19 cellular contexts compared by ENCODE assay signal in genomic region chr22:37075822-37076433, GRCh38. TPM values are rescaled to one million over a fixed set of nuclear protein-coding genes. Genes with fewer than 3 reads are reported as not detected.
DNase-seq lines count a peak whose midpoint lies in the region; ATAC-seq, FAIRE-seq and TF ChIP-seq lines count a peak whose summit lies in the region.
"Had no signal": no experiment of that assay in that cellular context is flagged by ENCODE, and none has a peak within 500 bp of the region (broad histone marks: within the 10 kb centered on the region; RNA-seq: fewer than 3 reads in every experiment).

No MANE protein-coding gene starts in this region.

- H3K79me2 ChIP-seq in mammary epithelial cell (ENCODE audit: insufficient read depth, low read length) (no peaks in the 10 kb centered on the region), MM.1S (ENCODE audit: low read length) (no peaks in the 10 kb centered on the region), K562 (ENCODE audit: control insufficient read depth, insufficient read depth, low read length) (no peaks in the 10 kb centered on the region)

- no peak for TF ChIP-seq CTCF in MCF 10A (IDR thresholded peaks at IDR 0.05; ENCODE audit: unreplicated experiment)
- TF ChIP-seq CTCF in mammary epithelial cell (conservative IDR thresholded peaks at IDR 0.05 in 1 of 2, IDR thresholded peaks at IDR 0.05 in 1 of 2; ENCODE audit: extremely low read depth in 1 of 2, insufficient read depth in 1 of 2, low read depth in 1 of 2, low read length in 2 of 2), result no peak
- TF ChIP-seq CTCF in MM.1S (IDR thresholded peaks at IDR 0.05; ENCODE audit: low read length), result no peak
- TF ChIP-seq CTCF in K562 (IDR thresholded peaks at IDR 0.05 in 2 of 3, conservative IDR thresholded peaks at IDR 0.05 in 1 of 3; ENCODE audit: insufficient read depth in 2 of 3, low read depth in 1 of 3, low read length in 3 of 3), result no peak

- H3K9me3 Mint-ChIP-seq in MCF 10A (ENCODE audit: unreplicated experiment), result no peaks in the 10 kb centered on the region
- H3K9me3 Mint-ChIP-seq in CD4-positive, alpha-beta memory T cell, result peaks cover 0 to 1% (median 0%) of the 10 kb centered on the region in 8 donors
- H3K9me3 Mint-ChIP-seq: CD8-positive, alpha-beta memory T cell had no signal

- H3K4me2 ChIP-seq in mammary epithelial cell (ENCODE audit: insufficient read depth, low read depth, low read length) (no peak overlapping the region), MM.1S (ENCODE audit: low read depth, low read length) (peak overlapping the region; percentile 24; the same call in 1 of the 2 replicates), K562 (ENCODE audit: insufficient read depth, low read length) (no peak overlapping the region)
- H3K4me2 ChIP-seq: A549 had no signal

- FAIRE-seq in K562 (lab: Jason Lieb, UNC), result no peak
- FAIRE-seq: A549, GM12892, H54 had no signal

- DNase-seq in MCF 10A (ENCODE audit: unreplicated experiment) (no peak), mammary epithelial cell (no peak), MM.1S (no peak), K562 (ENCODE audit: extremely low read depth in 1 of 4, low spot score in 3 of 4) (no peak), dermis blood vessel endothelial cell (no peak), NCI-H146 treated with DMSO at 0.1 percent for 48 hours (lab: John Stamatoyannopoulos, UW; ENCODE audit: unreplicated experiment) (no peak)
- no peak for DNase-seq in CD4-positive, alpha-beta memory T cell
- DNase-seq: BE2C; Caco-2; CD8-positive, alpha-beta memory T cell; DND-41; GDM1 had no signal

- H2AFZ ChIP-seq in mammary epithelial cell (ENCODE audit: low read depth, low read length) (no peak overlapping the region), MM.1S (ENCODE audit: low read length) (no peak overlapping the region), K562 (ENCODE audit: low read depth, low read length) (no peak overlapping the region)

- no peak for TF ChIP-seq EP300 in K562 (IDR thresholded peaks at IDR 0.05; ENCODE audit: low read length)

- H3K27me3 ChIP-seq in mammary epithelial cell (ENCODE audit: insufficient read depth, low read length) (no peaks in the 10 kb centered on the region), MM.1S (replicated peaks; ENCODE audit: insufficient read depth, low read length) (peaks cover 81% of the 10 kb centered on the region), K562 (ENCODE audit: control insufficient read depth in 2 of 2, insufficient read depth in 2 of 2, low read length in 2 of 2) (peaks cover 0 to 36% of the 10 kb centered on the region in 2 experiments; a peak in 2 of 5 replicates)
- no peaks in the 10 kb centered on the region for H3K27me3 ChIP-seq in CD4-positive, alpha-beta memory T cell (ENCODE audit: insufficient read depth, low read length)

- H3K27me3 Mint-ChIP-seq in MCF 10A (ENCODE audit: insufficient read depth, unreplicated experiment), result peaks cover 41% of the 10 kb centered on the region
- H3K27me3 Mint-ChIP-seq in CD4-positive, alpha-beta memory T cell, result peaks cover 4 to 5% of the 10 kb centered on the region in 2 donors

- peak overlapping the region; percentile 61 for H3K27ac Mint-ChIP-seq in MCF 10A (ENCODE audit: low read depth, unreplicated experiment)
- peak overlapping the region in 4 of 7 donors; percentile 19 to 64 (median 56) for H3K27ac Mint-ChIP-seq in CD4-positive, alpha-beta memory T cell

- intact Hi-C loops in MCF 10A (cut with micrococcal nuclease) (loop anchor here (5.0 kb wide), 1 partner anchor 91 kb away; no protein-coding TSS in a partner anchor), mammary epithelial cell (cut with micrococcal nuclease) (no loop called here), K562 (cut with micrococcal nuclease) (no loop called here)
- intact Hi-C loops in CD4-positive, alpha-beta memory T cell (cut with micrococcal nuclease), result loop anchor here (5.0 kb wide), 1 partner anchor 166 kb away; the partner anchor contains the start of gene RAC2

- no peak for TF ChIP-seq POLR2A in K562 (conservative IDR thresholded peaks at IDR 0.05)

- CTCF ChIA-PET in MCF 10A (lab: Yijun Ruan, JAX), result interaction anchor here (0.6 to 1.1 kb wide), 3 partner anchors 47 to 1282 kb away, joined by 3 read pairs; no protein-coding TSS in a partner anchor
- CTCF ChIA-PET in mammary epithelial cell (lab: Charles Lee; ENCODE audit: low non-redundant PET), result no interaction called here
- CTCF ChIA-PET in CD4-positive, alpha-beta memory T cell (lab: Charles Lee; ENCODE audit: partially characterized antibody), result interaction anchor here (0.5 to 3.3 kb wide), 16 partner anchors 9 to 382 kb away, joined by 3 to 18 read pairs (median 5); no protein-coding TSS in a partner anchor
- CTCF ChIA-PET in K562 (lab: Yijun Ruan, JAX; ENCODE audit: low intra/inter-chr PET ratio), result no interaction called here

- no peaks in the 10 kb centered on the region for H3K9me2 ChIP-seq in MM.1S (replicated peaks; ENCODE audit: insufficient read depth, low read length)

- ATAC-seq in K562 (no peak), HG03135 (IDR thresholded peaks at IDR 0.05; ENCODE audit: unreplicated experiment) (no peak)
- ATAC-seq: A549, HCT116 had no signal

- POLR2A ChIA-PET in MCF 10A (lab: Yijun Ruan, JAX) (no interaction called here), K562 (lab: Yijun Ruan, JAX) (no interaction called here)
- POLR2A ChIA-PET in CD4-positive, alpha-beta memory T cell (lab: Charles Lee; ENCODE audit: partially characterized antibody), result interaction anchor here (1.0 to 2.1 kb wide), 2 partner anchors 47 to 123 kb away, joined by 3 to 10 read pairs; no protein-coding TSS in a partner anchor

- no peaks in the 10 kb centered on the region for H3K36me3 ChIP-seq in mammary epithelial cell (ENCODE audit: insufficient read depth, low read length)
- H3K36me3 ChIP-seq in CD4-positive, alpha-beta memory T cell (ENCODE audit: insufficient read depth, low read length), result no peaks in the 10 kb centered on the region
- H3K36me3 ChIP-seq in MM.1S (replicated peaks; ENCODE audit: insufficient read depth, low read length), result no peaks in the 10 kb centered on the region
- no peaks in the 10 kb centered on the region for H3K36me3 ChIP-seq in K562 (ENCODE audit: control insufficient read depth, insufficient read depth, low read length)
- H3K36me3 ChIP-seq: BE2C had no signal

- H3K4me3 ChIP-seq in mammary epithelial cell (replicated peaks in 1 of 3; ENCODE audit: insufficient read depth in 1 of 3, low read depth in 2 of 3, low read length in 3 of 3), result no peak overlapping the region
- no peak overlapping the region for H3K4me3 ChIP-seq in CD4-positive, alpha-beta memory T cell (ENCODE audit: low read length in 2 of 2)
- H3K4me3 ChIP-seq in MM.1S (ENCODE audit: low read length), result no peak overlapping the region
- H3K4me3 ChIP-seq in K562, result no peak overlapping the region
- H3K4me3 ChIP-seq: A549 had no signal

- H3K9me1 ChIP-seq in K562 (ENCODE audit: control insufficient read depth, insufficient read depth, low read length), result no peaks in the 10 kb centered on the region

- no peak overlapping the region for H3K9ac ChIP-seq in mammary epithelial cell (ENCODE audit: insufficient read depth, low read length)
- no peak overlapping the region for H3K9ac ChIP-seq in MM.1S (ENCODE audit: low read length)
- H3K9ac ChIP-seq in K562 (ENCODE audit: insufficient read depth in 1 of 2, low read depth in 2 of 2, low read length in 2 of 2), result no peak overlapping the region

- H3K27ac ChIP-seq in mammary epithelial cell (ENCODE audit: insufficient read depth, low read depth, low read length) (no peak overlapping the region), MM.1S (ENCODE audit: low read length) (no peak overlapping the region), K562 (ENCODE audit: extremely low read depth, low read depth, low read length) (no peak overlapping the region)
- no peak overlapping the region for H3K27ac ChIP-seq in CD4-positive, alpha-beta memory T cell (ENCODE audit: low read depth, low read length)
- H3K27ac ChIP-seq: A549, C4-2B had no signal

- H3K4me1 ChIP-seq in mammary epithelial cell (ENCODE audit: insufficient read depth, low read length) (no peaks in the 10 kb centered on the region), MM.1S (ENCODE audit: low read length) (no peaks in the 10 kb centered on the region), K562 (replicated peaks in 1 of 2; ENCODE audit: control insufficient read depth in 2 of 2, insufficient read depth in 2 of 2, low read length in 2 of 2) (peaks cover 0 to 4% of the 10 kb centered on the region in 2 experiments; a peak in 1 of 5 replicates)
- H3K4me1 ChIP-seq in CD4-positive, alpha-beta memory T cell (ENCODE audit: insufficient read depth, low read length), result peaks cover 32% of the 10 kb centered on the region
- H3K4me1 ChIP-seq: BE2C, Caco-2 had no signal

- no peaks in the 10 kb centered on the region for H3K36me3 Mint-ChIP-seq in MCF 10A (ENCODE audit: insufficient read depth, unreplicated experiment)
- H3K36me3 Mint-ChIP-seq in CD4-positive, alpha-beta memory T cell, result peaks cover 0 to 3% of the 10 kb centered on the region in 2 donors
- H3K36me3 Mint-ChIP-seq: CD8-positive, alpha-beta memory T cell had no signal

- no peak for TF ChIP-seq RAD21 in K562 (CRISPR knock-in tag; conservative IDR thresholded peaks at IDR 0.05 in 1 of 2, IDR thresholded peaks at IDR 0.05 in 1 of 2)

- in situ Hi-C loops in mammary epithelial cell (cut with MboI; ENCODE audit: low sequenced_read_pairs in 2 of 2), result no loop called here
- in situ Hi-C loops in K562 (cut with MboI), result no loop called here

- H3F3A ChIP-seq in MM.1S (ENCODE audit: insufficient read depth, low read length), result no peaks in the 10 kb centered on the region

- H3K4me3 Mint-ChIP-seq in MCF 10A (ENCODE audit: unreplicated experiment), result no peak overlapping the region
- H3K4me3 Mint-ChIP-seq in CD4-positive, alpha-beta memory T cell, result no peak overlapping the region
- H3K4me3 Mint-ChIP-seq: CD8-positive, alpha-beta memory T cell had no signal

- no peaks in the 10 kb centered on the region for H4K20me1 ChIP-seq in mammary epithelial cell (ENCODE audit: insufficient read depth, low read length)
- no peaks in the 10 kb centered on the region for H4K20me1 ChIP-seq in MM.1S (ENCODE audit: insufficient read depth, low read length)
- no peaks in the 10 kb centered on the region for H4K20me1 ChIP-seq in K562 (replicated peaks; ENCODE audit: control insufficient read depth, insufficient read depth, low read length)

- H3K9me3 ChIP-seq in mammary epithelial cell (replicated peaks; ENCODE audit: insufficient read depth, low read length) (no peaks in the 10 kb centered on the region), MM.1S (replicated peaks; ENCODE audit: insufficient read depth, low read length) (no peaks in the 10 kb centered on the region), K562 (replicated peaks; ENCODE audit: control insufficient read depth, insufficient read depth, low read depth, low read length) (no peaks in the 10 kb centered on the region; the same call in 1 of the 2 replicates)
- H3K9me3 ChIP-seq in CD4-positive, alpha-beta memory T cell (ENCODE audit: control insufficient read depth in 1 of 2, low read length in 2 of 2), result no peaks in the 10 kb centered on the region
- H3K9me3 ChIP-seq: A549, BE2C, Caco-2 had no signal

- BruUV-seq in MCF 10A (replicated peaks; lab: Mats Ljungman, UMichigan) (no TSS peak), mammary epithelial cell (replicated peaks; lab: Mats Ljungman, UMichigan) (no TSS peak), K562 (replicated peaks; lab: Mats Ljungman, UMichigan) (no TSS peak)

- WGBS in mammary epithelial cell (ENCODE audit: low coverage, missing lambda C conversion rate), result 94% methylated on average over 7 of the region's 9 CpGs
- WGBS in K562 (ENCODE audit: insufficient coverage, low coverage, missing lambda C conversion rate), result 0% methylated on average over 7 of the region's 9 CpGs

- no peaks in the 10 kb centered on the region for H3K4me1 Mint-ChIP-seq in MCF 10A (ENCODE audit: insufficient read depth, unreplicated experiment)
- peaks cover 23 to 33% (median 28%) of the 10 kb centered on the region in 4 donors for H3K4me1 Mint-ChIP-seq in CD4-positive, alpha-beta memory T cell

- dilution Hi-C loops in mammary epithelial cell (cut with HindIII; ENCODE audit: low sequenced_read_pairs), result loop anchor here (5.0 to 10.0 kb wide), 4 partner anchors 49 to 186 kb away; a partner anchor contains a TSS

RNA-seq across cellular contexts. Expression of gene KCTD17, which starts 24.4 kb away (rescaled TPM):
- total RNA-seq in MCF 10A (2022) (11.7 and 12.8 TPM in 2 replicates), mammary epithelial cell (10 to 100 TPM; 19.2 to 25.9 TPM), K562 (2014; rRNA removed) (0.41 TPM in 2 replicates), K562 (2014; rRNA removed; fragmentation: Illumina TruSeq; extraction: Trizol) (0.44 TPM in 1 of 2 replicates, not detected in the other), K562 (2015; rRNA removed; fragmentation: Illumina TruSeq; extraction: Trizol) (0.22 TPM in 1 of 2 replicates, not detected in the other), K562 (2021) (0.49 and 0.67 TPM in 2 replicates), dermis blood vessel endothelial cell (53.4 and 58.2 TPM in 2 replicates)
- polyA plus RNA-seq in mammary epithelial cell (18.4 TPM), K562 (2011; rRNA removed) (0.64 and 1.1 TPM in 2 replicates), K562 (2014; fragmentation: Illumina TruSeq; extraction: Trizol) (0.21 and 0.51 TPM in 2 replicates), K562 (2014; fragmentation: Nextera tagmentation; extraction: Ambion mirVana) (not detected), K562 (2014; rRNA removed) (0.70 and 0.90 TPM in 2 replicates)
- polyA minus RNA-seq in mammary epithelial cell, result 29.2 TPM
- 10 to 100 TPM; 32.3 to 33.4 TPM for total RNA-seq in CD4-positive, alpha-beta memory T cell
- 10 to 100 TPM in 1 of 2 donors, 1 to 10 TPM in 1; 9.0 to 13.2 TPM for polyA plus RNA-seq in CD4-positive, alpha-beta memory T cell
- total RNA-seq in K562 (2011; cell fraction: chromatin; rRNA removed; ENCODE audit: low replicate concordance), result 1.3 and 3.4 TPM in 2 replicates
- total RNA-seq in K562 (2011; cell fraction: nucleolus; rRNA removed), result 0.66 and 2.0 TPM in 2 replicates
- 1.2 and 2.7 TPM in 2 replicates for total RNA-seq in K562 (2011; cell fraction: nucleoplasm; rRNA removed)
- 0.82 and 1.1 TPM in 2 replicates for polyA plus RNA-seq in K562 (2011; cell fraction: cytosol; rRNA removed)
- 2.6 and 3.6 TPM in 2 replicates for polyA plus RNA-seq in K562 (2011; cell fraction: nucleus; rRNA removed)
- 0.34 and 0.82 TPM in 2 replicates for polyA plus RNA-seq in K562 (2012)
- polyA minus RNA-seq in K562 (2011; rRNA and poly(A)+ RNA removed), result 0.39 and 0.70 TPM in 2 replicates
- not detected in 2 replicates for polyA minus RNA-seq in K562 (2011; cell fraction: cytosol; rRNA and poly(A)+ RNA removed)
- 0.40 and 1.2 TPM in 2 replicates for polyA minus RNA-seq in K562 (2011; cell fraction: nucleus; rRNA and poly(A)+ RNA removed)

RNA-seq across cellular contexts. Expression of gene TMPRSS6, which starts 33.6 kb away (rescaled TPM):
- total RNA-seq in MCF 10A (2022), result not detected in 2 replicates
- not detected for total RNA-seq in mammary epithelial cell
- polyA plus RNA-seq in mammary epithelial cell, result not detected
- polyA minus RNA-seq in mammary epithelial cell, result not detected
- total RNA-seq in CD4-positive, alpha-beta memory T cell, result under 1 TPM; 0.61 to 0.90 TPM
- polyA plus RNA-seq in CD4-positive, alpha-beta memory T cell, result not detected
- total RNA-seq in K562 (2011; cell fraction: chromatin; rRNA removed; ENCODE audit: low replicate concordance), result not detected in 2 replicates
- not detected in 2 replicates for total RNA-seq in K562 (2011; cell fraction: nucleolus; rRNA removed)
- not detected in 2 replicates for total RNA-seq in K562 (2011; cell fraction: nucleoplasm; rRNA removed)
- total RNA-seq in K562 (2014; rRNA removed), result not detected in 2 replicates
- total RNA-seq in K562 (2014; rRNA removed; fragmentation: Illumina TruSeq; extraction: Trizol), result not detected in 2 replicates
- not detected in 2 replicates for total RNA-seq in K562 (2015; rRNA removed; fragmentation: Illumina TruSeq; extraction: Trizol)
- total RNA-seq in K562 (2021), result not detected in 2 replicates
- polyA plus RNA-seq in K562 (2011; rRNA removed), result 0.03 TPM in 1 of 2 replicates, not detected in the other
- not detected in 2 replicates for polyA plus RNA-seq in K562 (2011; cell fraction: cytosol; rRNA removed)
- polyA plus RNA-seq in K562 (2011; cell fraction: nucleus; rRNA removed), result not detected in 2 replicates
- polyA plus RNA-seq in K562 (2012), result not detected in 2 replicates
- polyA plus RNA-seq in K562 (2014; fragmentation: Illumina TruSeq; extraction: Trizol), result not detected in 2 replicates
- not detected for polyA plus RNA-seq in K562 (2014; fragmentation: Nextera tagmentation; extraction: Ambion mirVana)
- not detected in 2 replicates for polyA plus RNA-seq in K562 (2014; rRNA removed)
- polyA minus RNA-seq in K562 (2011; rRNA and poly(A)+ RNA removed), result not detected in 2 replicates
- not detected in 2 replicates for polyA minus RNA-seq in K562 (2011; cell fraction: cytosol; rRNA and poly(A)+ RNA removed)
- polyA minus RNA-seq in K562 (2011; cell fraction: nucleus; rRNA and poly(A)+ RNA removed), result not detected in 2 replicates
- total RNA-seq in dermis blood vessel endothelial cell, result not detected in 2 replicates
- polyA plus RNA-seq: A549, AG04450 had no signal

RNA-seq across cellular contexts. Expression of gene MPST, which starts 56.4 kb away (rescaled TPM):
- total RNA-seq in MCF 10A (2022) (40.7 and 51.2 TPM in 2 replicates), mammary epithelial cell (10 to 100 TPM; 40.1 to 81.0 TPM), K562 (2014; rRNA removed) (104 and 117 TPM in 2 replicates), K562 (2014; rRNA removed; fragmentation: Illumina TruSeq; extraction: Trizol) (6.7 and 8.1 TPM in 2 replicates), K562 (2015; rRNA removed; fragmentation: Illumina TruSeq; extraction: Trizol) (24.3 and 25.3 TPM in 2 replicates), K562 (2021) (66.8 and 68.2 TPM in 2 replicates), dermis blood vessel endothelial cell (168 and 175 TPM in 2 replicates)
- polyA plus RNA-seq in mammary epithelial cell (40.7 TPM), K562 (2011; rRNA removed) (24.8 and 34.6 TPM in 2 replicates), K562 (2014; fragmentation: Illumina TruSeq; extraction: Trizol) (11.2 and 24.8 TPM in 2 replicates), K562 (2014; fragmentation: Nextera tagmentation; extraction: Ambion mirVana) (1 to 10 TPM in 1 of 2 experiments, under 1 TPM in 1; 0.65 to 1.3 TPM), K562 (2014; rRNA removed) (78.5 and 88.1 TPM in 2 replicates)
- polyA minus RNA-seq in mammary epithelial cell, result 13.8 TPM
- 1 to 10 TPM; 3.7 to 5.2 TPM for total RNA-seq in CD4-positive, alpha-beta memory T cell
- polyA plus RNA-seq in CD4-positive, alpha-beta memory T cell, result 1 to 10 TPM; 6.1 to 7.4 TPM
- total RNA-seq in K562 (2011; cell fraction: chromatin; rRNA removed; ENCODE audit: low replicate concordance), result 23.7 and 51.5 TPM in 2 replicates
- 38.4 and 40.9 TPM in 2 replicates for total RNA-seq in K562 (2011; cell fraction: nucleolus; rRNA removed)
- total RNA-seq in K562 (2011; cell fraction: nucleoplasm; rRNA removed), result 34.5 and 45.6 TPM in 2 replicates
- polyA plus RNA-seq in K562 (2011; cell fraction: cytosol; rRNA removed), result 49.5 and 189 TPM in 2 replicates
- polyA plus RNA-seq in K562 (2011; cell fraction: nucleus; rRNA removed), result 50.2 and 71.7 TPM in 2 replicates
- polyA plus RNA-seq in K562 (2012), result 35.2 and 62.2 TPM in 2 replicates
- polyA minus RNA-seq in K562 (2011; rRNA and poly(A)+ RNA removed), result 8.4 and 10.2 TPM in 2 replicates
- 22.6 and 34.3 TPM in 2 replicates for polyA minus RNA-seq in K562 (2011; cell fraction: cytosol; rRNA and poly(A)+ RNA removed)
- polyA minus RNA-seq in K562 (2011; cell fraction: nucleus; rRNA and poly(A)+ RNA removed), result 12.7 and 15.7 TPM in 2 replicates

RNA-seq across cellular contexts. Expression of gene TST, which starts 56.7 kb away (rescaled TPM):
- total RNA-seq in MCF 10A (2022) (16.2 and 16.4 TPM in 2 replicates), mammary epithelial cell (10 to 100 TPM; 20.4 to 40.2 TPM), K562 (2014; rRNA removed) (26.7 and 26.9 TPM in 2 replicates), K562 (2014; rRNA removed; fragmentation: Illumina TruSeq; extraction: Trizol) (4.1 and 5.7 TPM in 2 replicates), K562 (2015; rRNA removed; fragmentation: Illumina TruSeq; extraction: Trizol) (12.4 and 13.1 TPM in 2 replicates), K562 (2021) (23.1 and 23.8 TPM in 2 replicates), dermis blood vessel endothelial cell (50.4 and 96.0 TPM in 2 replicates)
- polyA plus RNA-seq in mammary epithelial cell (33.2 TPM), K562 (2011; rRNA removed) (14.0 and 18.6 TPM in 2 replicates), K562 (2014; fragmentation: Illumina TruSeq; extraction: Trizol) (7.7 and 14.4 TPM in 2 replicates), K562 (2014; fragmentation: Nextera tagmentation; extraction: Ambion mirVana) (1 to 10 TPM; 1.4 to 4.3 TPM), K562 (2014; rRNA removed) (19.7 and 26.1 TPM in 2 replicates)
- 5.8 TPM for polyA minus RNA-seq in mammary epithelial cell
- total RNA-seq in CD4-positive, alpha-beta memory T cell, result under 1 TPM; 0.29 to 0.58 TPM
- polyA plus RNA-seq in CD4-positive, alpha-beta memory T cell, result 1 to 10 TPM in 1 of 2 donors, under 1 TPM in 1; 0.34 to 1.4 TPM
- 2.6 and 16.9 TPM in 2 replicates for total RNA-seq in K562 (2011; cell fraction: chromatin; rRNA removed; ENCODE audit: low replicate concordance)
- total RNA-seq in K562 (2011; cell fraction: nucleolus; rRNA removed), result 23.8 and 27.2 TPM in 2 replicates
- 7.9 and 8.0 TPM in 2 replicates for total RNA-seq in K562 (2011; cell fraction: nucleoplasm; rRNA removed)
- polyA plus RNA-seq in K562 (2011; cell fraction: cytosol; rRNA removed), result 23.0 and 51.6 TPM in 2 replicates
- 10.6 and 13.0 TPM in 2 replicates for polyA plus RNA-seq in K562 (2011; cell fraction: nucleus; rRNA removed)
- polyA plus RNA-seq in K562 (2012), result 13.1 and 24.0 TPM in 2 replicates
- 4.4 and 5.5 TPM in 2 replicates for polyA minus RNA-seq in K562 (2011; rRNA and poly(A)+ RNA removed)
- 10.1 and 12.3 TPM in 2 replicates for polyA minus RNA-seq in K562 (2011; cell fraction: cytosol; rRNA and poly(A)+ RNA removed)
- 13.2 and 18.7 TPM in 2 replicates for polyA minus RNA-seq in K562 (2011; cell fraction: nucleus; rRNA and poly(A)+ RNA removed)

Comparison
In these comparisons a context has a peak if more than half of its experiments do, and no peak if none do; other contexts are left out.
1. CTCF ChIA-PET loops: an anchor here in MCF 10A (0.6 to 1.1 kb wide) and CD4-positive, alpha-beta memory T cell (0.5 to 3.3 kb wide); none called in mammary epithelial cell and K562.
2. intact Hi-C loops: an anchor here in MCF 10A (5.0 kb wide) and CD4-positive, alpha-beta memory T cell (5.0 kb wide); none called in mammary epithelial cell and K562.